In genomic region chr12:27756670-27757069, GRCh38 we compare ENCODE assay signal across 2 cellular contexts.
TF ChIP-seq lines count a peak whose summit lies in the region.

No MANE protein-coding gene starts in this region.

TF ChIP-seq in HepG2, 621 proteins besides CTCF, POLR2A, EP300 and RAD21:
- TF ChIP-seq PHF21A (CRISPR knock-in tag; IDR thresholded peaks at IDR 0.05) = peak; percentile 23; the same call in 1 of the 2 replicates
- peak; percentile 58 for TF ChIP-seq NR2F6 (IDR thresholded peaks at IDR 0.05)
- TF ChIP-seq NR2F6 (CRISPR knock-in tag; IDR thresholded peaks at IDR 0.05) = no peak
- TF ChIP-seq NR2F1 (CRISPR knock-in tag; IDR thresholded peaks at IDR 0.05) = peak in 1 of 2 experiments; percentile 53; a peak in 1 of 4 replicates
- peak; percentile 33; the same call in 1 of the 2 replicates for TF ChIP-seq ZMYM4 (CRISPR knock-in tag; IDR thresholded peaks at IDR 0.05)
- peak; percentile 56; the same call in 1 of the 2 replicates for TF ChIP-seq HOMEZ (CRISPR knock-in tag; IDR thresholded peaks at IDR 0.05; ENCODE audit: low read depth)
- peak; percentile 35; the same call in 1 of the 2 replicates for TF ChIP-seq FOXJ3 (CRISPR knock-in tag; IDR thresholded peaks at IDR 0.05; ENCODE audit: borderline replicate concordance)
- no peak for TF ChIP-seq HHEX (CRISPR knock-in tag; IDR thresholded peaks at IDR 0.05)
- no peak for TF ChIP-seq ZMAT5 (CRISPR knock-in tag; IDR thresholded peaks at IDR 0.05; ENCODE audit: borderline replicate concordance, low read depth)
TF ChIP-seq in HepG2: peak in this region for 6.

TF ChIP-seq in K562, 482 proteins besides CTCF, POLR2A, EP300 and RAD21:
- TF ChIP-seq MAFG (tag; conservative IDR thresholded peaks at IDR 0.05) (0 out of 2 replicates have a peak, but pooled peaks have one; percentile 21), RAD51 (IDR thresholded peaks at IDR 0.05; ENCODE audit: borderline replicate concordance, low read depth) (peak; percentile 28; the same call in 1 of the 2 replicates), TFE3 (CRISPR knock-in tag; IDR thresholded peaks at IDR 0.05) (0 out of 2 replicates have a peak, but pooled peaks have one; percentile 4), NR1H2 (CRISPR knock-in tag; IDR thresholded peaks at IDR 0.05) (no peak)
